8 cellular contexts compared by ENCODE assay signal in genomic region chr11:2930705-2931415, GRCh38. TPM values are rescaled to one million over a fixed set of nuclear protein-coding genes. Genes with fewer than 3 reads are reported as not detected.
DNase-seq lines count a peak whose midpoint lies in the region; ATAC-seq and TF ChIP-seq lines count a peak whose summit lies in the region.

No MANE protein-coding gene starts in this region.

- DNase-seq in activated CD4-positive, alpha-beta T cell treated with anti-CD3 and anti-CD28 coated beads for 36 hours, result peak; percentile 80
- no peak for DNase-seq in activated CD4-positive, alpha-beta T cell treated with anti-CD3 and anti-CD28 coated beads for 1 hour
- peak; percentile 38 to 55 for DNase-seq in HL-60 (ENCODE audit: low read depth in 1 of 2, low spot score in 1 of 2)
- DNase-seq in chondrocyte (ENCODE audit: low spot score), result peak; percentile 94
- DNase-seq in left lung, result peak; percentile 90 to 94
- DNase-seq in effector CD8-positive, alpha-beta T cell (lab: John Stamatoyannopoulos, UW), result no peak

- peak overlapping the region; percentile 47 for H3K27ac Mint-ChIP-seq in activated CD4-positive, alpha-beta T cell treated with anti-CD3 and anti-CD28 coated beads for 36 hours
- H3K27ac Mint-ChIP-seq in chondrocyte (ENCODE audit: unreplicated experiment), result peak overlapping the region; percentile 96
- H3K27ac Mint-ChIP-seq in stimulated activated naive CD8-positive, alpha-beta T cell treated with anti-CD3 and anti-CD28 coated beads, Interleukin-15, Interleukin-2, amounts not matched to agents 100 ng/mL and 50 ng/mL, for 24 hours, result no peak overlapping the region

- peaks cover 0 to 65% of the 10 kb centered on the region in 2 donors for H3K4me1 ChIP-seq in left lung

- H3K4me3 ChIP-seq in HL-60 (replicated peaks; ENCODE audit: insufficient read depth, low read length) (peak overlapping the region; percentile 48), SU-DHL-6 (ENCODE audit: insufficient read depth, low read length, poor library complexity, severe bottlenecking) (no peak overlapping the region), left lung (peak overlapping the region; percentile 46 to 54)

- H3K9me3 Mint-ChIP-seq in activated CD4-positive, alpha-beta T cell treated with anti-CD3 and anti-CD28 coated beads for 36 hours (ENCODE audit: low read depth), result no peaks in the 10 kb centered on the region
- no peaks in the 10 kb centered on the region for H3K9me3 Mint-ChIP-seq in chondrocyte (ENCODE audit: low read depth)
- no peaks in the 10 kb centered on the region for H3K9me3 Mint-ChIP-seq in stimulated activated naive CD8-positive, alpha-beta T cell treated with anti-CD3 and anti-CD28 coated beads, Interleukin-15, Interleukin-2, amounts not matched to agents 100 ng/mL and 50 ng/mL, for 24 hours

- POLR2A ChIA-PET in activated CD4-positive, alpha-beta T cell treated with anti-CD3 and anti-CD28 coated beads for 36 hours (lab: Charles Lee), result interaction anchor here (1.7 kb wide), 1 partner anchor 10 kb away, joined by 4 read pairs; no protein-coding TSS in a partner anchor

- no peak overlapping the region for H3K27ac ChIP-seq in HL-60 (replicated peaks)
- H3K27ac ChIP-seq in SU-DHL-6 (ENCODE audit: low read depth, low read length), result no peak overlapping the region
- H3K27ac ChIP-seq in left lung, result peak overlapping the region; percentile 82 to 90

- peak; percentile 28 for ATAC-seq in activated CD4-positive, alpha-beta T cell treated with anti-CD3 and anti-CD28 coated beads for 36 hours
- ATAC-seq in left lung, result peak; percentile 79

- H3F3A ChIP-seq in SU-DHL-6 (ENCODE audit: insufficient read depth), result no peaks in the 10 kb centered on the region

- H3K4me1 Mint-ChIP-seq in activated CD4-positive, alpha-beta T cell treated with anti-CD3 and anti-CD28 coated beads for 36 hours, result peaks cover 27% of the 10 kb centered on the region
- peaks cover 48% of the 10 kb centered on the region for H3K4me1 Mint-ChIP-seq in chondrocyte (ENCODE audit: low read depth)
- peaks cover 37% of the 10 kb centered on the region for H3K4me1 Mint-ChIP-seq in stimulated activated naive CD8-positive, alpha-beta T cell treated with anti-CD3 and anti-CD28 coated beads, Interleukin-15, Interleukin-2, amounts not matched to agents 100 ng/mL and 50 ng/mL, for 24 hours (ENCODE audit: low read depth)

- H3K36me3 ChIP-seq in SU-DHL-6 (ENCODE audit: low read length) (no peaks in the 10 kb centered on the region), left lung (no peaks in the 10 kb centered on the region)

- H3K27me3 ChIP-seq in HL-60 (ENCODE audit: insufficient read depth, poor library complexity, severe bottlenecking) (peaks cover 31% of the 10 kb centered on the region), SU-DHL-6 (ENCODE audit: low read length) (no peaks in the 10 kb centered on the region), left lung (peaks cover 0 to 47% of the 10 kb centered on the region in 2 donors)

- H4K20me1 ChIP-seq in SU-DHL-6 (ENCODE audit: low read depth, low read length), result no peaks in the 10 kb centered on the region

- no peak overlapping the region for H2AFZ ChIP-seq in SU-DHL-6 (ENCODE audit: low read depth, low read length, severe bottlenecking)

- no peaks in the 10 kb centered on the region for H3K79me2 ChIP-seq in SU-DHL-6 (ENCODE audit: insufficient read depth, low read length)

- H3K9me3 ChIP-seq in SU-DHL-6 (ENCODE audit: insufficient read depth, low read length) (no peaks in the 10 kb centered on the region), left lung (no peaks in the 10 kb centered on the region)

- H3K9ac ChIP-seq in SU-DHL-6 (ENCODE audit: low read length), result no peak overlapping the region

- TF ChIP-seq CTCF in HL-60 (IDR thresholded peaks at IDR 0.05; ENCODE audit: insufficient read depth, low read length) (peak; percentile 53), SU-DHL-6 (IDR thresholded peaks at IDR 0.05; ENCODE audit: insufficient read depth, low read length, poor library complexity, severe bottlenecking) (peak; percentile 85), chondrocyte (IDR thresholded peaks at IDR 0.05) (peak; percentile 84), left lung (IDR thresholded peaks at IDR 0.05) (peak; percentile 65 to 71)

- CTCF ChIA-PET in activated CD4-positive, alpha-beta T cell treated with anti-CD3 and anti-CD28 coated beads for 36 hours (lab: Charles Lee), result interaction anchor here (0.7 to 1.8 kb wide), 6 partner anchors 10 to 82 kb away, joined by 3 to 6 read pairs (median 4); a partner anchor contains a TSS

- no peaks in the 10 kb centered on the region for H3K36me3 Mint-ChIP-seq in activated CD4-positive, alpha-beta T cell treated with anti-CD3 and anti-CD28 coated beads for 36 hours (ENCODE audit: low read depth)
- no peaks in the 10 kb centered on the region for H3K36me3 Mint-ChIP-seq in chondrocyte (ENCODE audit: low read depth)
- no peaks in the 10 kb centered on the region for H3K36me3 Mint-ChIP-seq in stimulated activated naive CD8-positive, alpha-beta T cell treated with anti-CD3 and anti-CD28 coated beads, Interleukin-15, Interleukin-2, amounts not matched to agents 100 ng/mL and 50 ng/mL, for 24 hours (ENCODE audit: low read depth)

- H3K4me3 Mint-ChIP-seq in activated CD4-positive, alpha-beta T cell treated with anti-CD3 and anti-CD28 coated beads for 36 hours, result peak overlapping the region; percentile 61
- H3K4me3 Mint-ChIP-seq in chondrocyte (ENCODE audit: unreplicated experiment), result peak overlapping the region; percentile 70
- H3K4me3 Mint-ChIP-seq in stimulated activated naive CD8-positive, alpha-beta T cell treated with anti-CD3 and anti-CD28 coated beads, Interleukin-15, Interleukin-2, amounts not matched to agents 100 ng/mL and 50 ng/mL, for 24 hours, result peak overlapping the region; percentile 75

- H3K27me3 Mint-ChIP-seq in activated CD4-positive, alpha-beta T cell treated with anti-CD3 and anti-CD28 coated beads for 36 hours, result peaks cover 19% of the 10 kb centered on the region
- H3K27me3 Mint-ChIP-seq in chondrocyte (ENCODE audit: low read depth), result no peaks in the 10 kb centered on the region
- peaks cover 19% of the 10 kb centered on the region for H3K27me3 Mint-ChIP-seq in stimulated activated naive CD8-positive, alpha-beta T cell treated with anti-CD3 and anti-CD28 coated beads, Interleukin-15, Interleukin-2, amounts not matched to agents 100 ng/mL and 50 ng/mL, for 24 hours

- no peaks in the 10 kb centered on the region for H3K9me2 ChIP-seq in SU-DHL-6 (replicated peaks; ENCODE audit: insufficient read depth, low read length)

- intact Hi-C loops in activated CD4-positive, alpha-beta T cell treated with anti-CD3 and anti-CD28 coated beads for 36 hours (cut with DNase I, micrococcal nuclease), result loop anchor here (1.0 to 5.0 kb wide), 5 partner anchors 38 to 399 kb away; partner anchors contain the start of gene CARS1 (in 1 of the 2)
- intact Hi-C loops in left lung (cut with DNase I), result no loop called here

- H3K4me2 ChIP-seq in SU-DHL-6 (ENCODE audit: low read depth, low read length, poor library complexity, severe bottlenecking), result no peak overlapping the region

RNA-seq across cellular contexts. Expression of gene PHLDA2, which starts 1.6 kb away (rescaled TPM):
- total RNA-seq in activated CD4-positive, alpha-beta T cell treated with anti-CD3 and anti-CD28 coated beads for 36 hours, result 1 to 10 TPM; 3.1 to 3.7 TPM
- total RNA-seq in chondrocyte (63.9 to 69.0 TPM (median 64.4 TPM) in 3 replicates), left lung (10 to 100 TPM; 28.3 to 50.0 TPM)

RNA-seq across cellular contexts. Expression of gene CDKN1C, which starts 45.3 kb away (rescaled TPM):
- under 1 TPM; 0.21 to 0.53 TPM for total RNA-seq in activated CD4-positive, alpha-beta T cell treated with anti-CD3 and anti-CD28 coated beads for 36 hours
- 5.4 to 15.7 TPM (median 14.6 TPM) in 3 replicates for total RNA-seq in chondrocyte
- 10 to 100 TPM; 18.0 to 31.7 TPM for total RNA-seq in left lung

Comparison
In these comparisons a context has a peak if more than half of its experiments do, and no peak if none do; other contexts are left out.
1. DNase-seq: peak in activated CD4-positive, alpha-beta T cell treated with anti-CD3 and anti-CD28 coated beads for 36 hours (single experiment), HL-60 (2 of 2), chondrocyte (single experiment) and left lung (2 of 2); none in activated CD4-positive, alpha-beta T cell treated with anti-CD3 and anti-CD28 coated beads for 1 hour (single experiment) and effector CD8-positive, alpha-beta T cell (single experiment).
2. H3K27ac ChIP-seq: peak in left lung (2 of 2); none in HL-60 (single experiment) and SU-DHL-6 (single experiment).
3. RNA of gene PHLDA2, which starts 1.6 kb away (total RNA-seq): 63.9 to 69.0 TPM in chondrocyte and 28.3 to 50.0 TPM in left lung; 3.1 to 3.7 TPM in activated CD4-positive, alpha-beta T cell treated with anti-CD3 and anti-CD28 coated beads for 36 hours; every median in the first group is over 4 times any median in the second.
4. intact Hi-C loops: an anchor here in activated CD4-positive, alpha-beta T cell treated with anti-CD3 and anti-CD28 coated beads for 36 hours (1.0 to 5.0 kb wide); none called in left lung.
5. Peak in every context shown above with its lines, with median percentiles within 50 percentile points of each other: H3K4me3 Mint-ChIP-seq and CTCF ChIP-seq.